In genomic region chr17:72538443-72538842, GRCh38 we compare ENCODE assay signal across 12 cellular contexts.
"Had no signal": no experiment of that assay in that cellular context is flagged by ENCODE, and none has a peak within 500 bp of the region (broad histone marks: within the 10 kb centered on the region; RNA-seq: fewer than 3 reads in every experiment).

No MANE protein-coding gene starts in this region.

- ATAC-seq: left lung, T-helper 17 cell had no signal

- H3K4me3 Mint-ChIP-seq: activated naive CD4-positive, alpha-beta T cell treated with anti-CD3 and anti-CD28 coated beads, Interleukin-2, amount 50 U/mL, for 24 hours; activated T-cell treated with anti-CD3 and anti-CD28 coated beads, Interleukin-2, amount 50 U/mL, for 24 hours; stimulated activated naive CD8-positive, alpha-beta T cell treated with anti-CD3 and anti-CD28 coated beads, Interleukin-15, Interleukin-2, amounts not matched to agents 100 ng/mL and 50 ng/mL, for 24 hours; T-helper 17 cell had no signal

- H3K9me3 Mint-ChIP-seq: activated naive CD4-positive, alpha-beta T cell treated with anti-CD3 and anti-CD28 coated beads, Interleukin-2, amount 50 U/mL, for 24 hours; activated T-cell treated with anti-CD3 and anti-CD28 coated beads, Interleukin-2, amount 50 U/mL, for 24 hours; stimulated activated naive CD8-positive, alpha-beta T cell treated with anti-CD3 and anti-CD28 coated beads, Interleukin-15, Interleukin-2, amounts not matched to agents 100 ng/mL and 50 ng/mL, for 24 hours had no signal

- DNase-seq: activated CD4-positive, alpha-beta T cell treated with anti-CD3 and anti-CD28 coated beads, Interleukin-2, amount 50 U/mL, for 4 hours; activated CD4-positive, CD25-positive, alpha-beta regulatory T cell treated with anti-CD3 and anti-CD28 coated beads, Interleukin-2, amount 50 U/mL, for 72 hours; activated effector memory CD4-positive, alpha-beta T cell treated with Interleukin-2 at 50 U/mL for 16 hours; activated T-cell treated with anti-CD3 and anti-CD28 coated beads, Interleukin-2, amount 50 U/mL, for 24 hours; esophagus squamous epithelium; foreskin fibroblast; left lung; stimulated activated CD4-positive, alpha-beta T cell treated with anti-CD3 and anti-CD28 coated beads, Interleukin-4, amount 100 ng/mL, for 24 hours; T-helper 17 cell had no signal

- H3K36me3 ChIP-seq: esophagus squamous epithelium, left lung, thoracic aorta had no signal

- H3K4me3 ChIP-seq: esophagus squamous epithelium, left lung, thoracic aorta had no signal

- H3K27ac ChIP-seq: esophagus squamous epithelium, left lung, thoracic aorta had no signal

- H3K36me3 Mint-ChIP-seq: activated naive CD4-positive, alpha-beta T cell treated with anti-CD3 and anti-CD28 coated beads, Interleukin-2, amount 50 U/mL, for 24 hours had no signal

- H3K9me3 ChIP-seq: esophagus squamous epithelium, left lung, thoracic aorta had no signal

- H3K27ac Mint-ChIP-seq: activated naive CD4-positive, alpha-beta T cell treated with anti-CD3 and anti-CD28 coated beads, Interleukin-2, amount 50 U/mL, for 24 hours; activated T-cell treated with anti-CD3 and anti-CD28 coated beads, Interleukin-2, amount 50 U/mL, for 24 hours; stimulated activated naive CD8-positive, alpha-beta T cell treated with anti-CD3 and anti-CD28 coated beads, Interleukin-15, Interleukin-2, amounts not matched to agents 100 ng/mL and 50 ng/mL, for 24 hours had no signal
